ENCODE assay signal across 8 cellular contexts in genomic region chr14:89041245-89041585, GRCh38.
DNase-seq lines count a peak whose midpoint lies in the region; ATAC-seq and TF ChIP-seq lines count a peak whose summit lies in the region.

No MANE protein-coding gene starts in this region.

- H3K79me2 ChIP-seq in GM23338 (replicated peaks; ENCODE audit: insufficient read depth): no peaks in the 10 kb centered on the region

- TF ChIP-seq POLR2A in Peyer's patch (IDR thresholded peaks at IDR 0.05): no peak

- peaks cover 23% of the 10 kb centered on the region for H3K36me3 Mint-ChIP-seq in GM23338 (ENCODE audit: low read depth)

- no peaks in the 10 kb centered on the region for H4K20me1 ChIP-seq in GM23338 (replicated peaks; ENCODE audit: insufficient read depth)

- no peaks in the 10 kb centered on the region for H3K36me3 ChIP-seq in GM23338 (ENCODE audit: insufficient read depth)
- H3K36me3 ChIP-seq in Peyer's patch: no peaks in the 10 kb centered on the region
- no peaks in the 10 kb centered on the region for H3K36me3 ChIP-seq in skeletal muscle tissue (ENCODE audit: control insufficient read depth in 3 of 3, insufficient read depth in 3 of 3, low read length in 3 of 3)

- peaks cover 18% of the 10 kb centered on the region for H3K4me1 Mint-ChIP-seq in GM23338

- no peaks in the 10 kb centered on the region for H3K9me2 ChIP-seq in GM23338 (ENCODE audit: insufficient read depth)

- H3K27ac ChIP-seq in GM23338 (ENCODE audit: low read depth) (no peak overlapping the region), Peyer's patch (peak overlapping the region; percentile 55 to 90 (median 79)), skeletal muscle tissue (ENCODE audit: low read depth, low read length) (peak overlapping the region; percentile 84)

- H2AFZ ChIP-seq in GM23338: peak overlapping the region; percentile 97

- H3K27ac Mint-ChIP-seq in GM23338: no peak overlapping the region

- peak overlapping the region; percentile 66 to 78 (median 71) for H3K9ac ChIP-seq in skeletal muscle tissue (ENCODE audit: low read depth in 1 of 3, low read length in 3 of 3)

- peaks cover 10% of the 10 kb centered on the region for H3K27me3 Mint-ChIP-seq in GM23338 (ENCODE audit: insufficient read depth, low read depth, poor library complexity)

- no peak for DNase-seq in GM23338 (ENCODE audit: low spot score)
- peak in 2 of 3 donors; percentile 83 to 87 for DNase-seq in Peyer's patch
- no peak for DNase-seq in foreskin fibroblast
- no peak for DNase-seq in stimulated activated CD4-positive, alpha-beta T cell treated with anti-CD3 and anti-CD28 coated beads, Interleukin-4, amount 100 ng/mL, for 1 hour
- DNase-seq in SKM-1 (lab: John Stamatoyannopoulos, UW; ENCODE audit: unreplicated experiment): no peak
- no peak for DNase-seq in stimulated activated CD4-positive, alpha-beta T cell treated with anti-CD3 and anti-CD28 coated beads, Interleukin-2, amount 100 ng/mL, for 48 hours

- peaks cover 29% of the 10 kb centered on the region for H3K9me3 Mint-ChIP-seq in GM23338

- H3K27me3 ChIP-seq in GM23338 (ENCODE audit: insufficient read depth) (no peaks in the 10 kb centered on the region), Peyer's patch (no peaks in the 10 kb centered on the region), skeletal muscle tissue (ENCODE audit: control insufficient read depth in 3 of 3, insufficient read depth in 3 of 3, low read length in 3 of 3) (no peaks in the 10 kb centered on the region)

- TF ChIP-seq CTCF in GM23338 (conservative IDR thresholded peaks at IDR 0.05; ENCODE audit: low read depth in 2 of 2) (no peak), Peyer's patch (IDR thresholded peaks at IDR 0.05) (peak in 3 of 6 experiments; percentile 33 to 40 (median 36)), foreskin fibroblast (IDR thresholded peaks at IDR 0.05; ENCODE audit: low read depth, low read length) (no peak)

- H3F3A ChIP-seq in GM23338 (replicated peaks; ENCODE audit: low read depth): 0 out of 2 replicates have a peak, but pooled peaks cover 4% of the 10 kb centered on the region

- ATAC-seq in GM23338 (no peak), GM19467 (IDR thresholded peaks at IDR 0.05; ENCODE audit: unreplicated experiment) (no peak)

- H3K9me3 ChIP-seq in Peyer's patch (no peaks in the 10 kb centered on the region), skeletal muscle tissue (ENCODE audit: control insufficient read depth in 3 of 3, low read length in 3 of 3) (no peaks in the 10 kb centered on the region)

- H3K4me3 ChIP-seq in GM23338 (no peak overlapping the region), Peyer's patch (peak overlapping the region in 2 of 4 donors; percentile 39 to 48), foreskin fibroblast (ENCODE audit: low read depth in 1 of 2, low read length in 2 of 2) (peak overlapping the region; percentile 42 to 55), skeletal muscle tissue (ENCODE audit: low read length in 3 of 3) (peak overlapping the region; percentile 68 to 78 (median 78))

- H3K4me3 Mint-ChIP-seq in GM23338: no peak overlapping the region; the same call in 2 of the 3 replicates

- H3K4me1 ChIP-seq in GM23338 (ENCODE audit: insufficient read depth): peaks cover 9% of the 10 kb centered on the region; the same call in 1 of the 2 replicates
- peaks cover 0 to 11% (median 4%) of the 10 kb centered on the region in 4 donors for H3K4me1 ChIP-seq in Peyer's patch
- H3K4me1 ChIP-seq in skeletal muscle tissue (ENCODE audit: control insufficient read depth in 3 of 3, insufficient read depth in 3 of 3, low read length in 3 of 3): peaks cover 11 to 18% (median 16%) of the 10 kb centered on the region in 3 donors

- peak overlapping the region; percentile 71; the same call in 1 of the 2 replicates for H3K4me2 ChIP-seq in GM23338

TF ChIP-seq in GM23338, 12 proteins besides CTCF, POLR2A, EP300 and RAD21 (continues in another document):
- TF ChIP-seq ZNF462 (CRISPR knock-in tag; IDR thresholded peaks at IDR 0.05) (no peak), NANOG (IDR thresholded peaks at IDR 0.05; ENCODE audit: borderline replicate concordance) (no peak), ZNF331 (CRISPR knock-in tag; IDR thresholded peaks at IDR 0.05; ENCODE audit: low read depth) (no peak), REST (IDR thresholded peaks at IDR 0.05; ENCODE audit: unreplicated experiment) (no peak), ZNF114 (CRISPR knock-in tag; IDR thresholded peaks at IDR 0.05) (no peak)

Comparison
In these comparisons a context has a peak if more than half of its experiments do, and no peak if none do; other contexts are left out.
1. DNase-seq: peak in Peyer's patch (2 of 3); none in GM23338 (single experiment), foreskin fibroblast (0 of 2), stimulated activated CD4-positive, alpha-beta T cell treated with anti-CD3 and anti-CD28 coated beads, Interleukin-4, amount 100 ng/mL, for 1 hour (single experiment), SKM-1 (single experiment) and stimulated activated CD4-positive, alpha-beta T cell treated with anti-CD3 and anti-CD28 coated beads, Interleukin-2, amount 100 ng/mL, for 48 hours (0 of 2).